ENCODE assay signal across 9 cellular contexts in the genomic region with DNA sequence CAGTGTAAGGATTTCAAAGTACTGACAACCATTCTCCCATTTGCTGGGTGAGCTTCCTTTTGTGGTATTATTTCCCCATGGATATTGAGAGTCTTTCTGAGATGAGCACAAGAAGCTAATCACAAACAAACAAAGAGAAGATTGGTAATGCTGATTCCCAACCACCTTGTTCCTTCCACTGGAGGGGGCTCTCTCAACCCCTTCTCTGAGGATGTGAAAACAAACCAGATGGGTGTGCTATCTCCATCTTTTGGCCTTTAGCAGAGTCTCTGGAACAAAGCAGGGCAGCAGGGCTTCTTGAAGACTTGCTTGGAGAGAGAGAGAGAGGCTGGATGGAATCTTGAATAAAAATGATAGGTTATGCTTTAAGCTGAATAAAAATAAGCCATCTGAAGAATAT.
A peak's percentile ranks its signal among the peaks of the same experiment; 100 is the strongest.
DNase-seq lines count a peak whose midpoint lies in the region; ATAC-seq lines count a peak whose summit lies in the region.
"Had no signal": no experiment of that assay in that cellular context is flagged by ENCODE, and none has a peak within 500 bp of the region (broad histone marks: within the 10 kb centered on the region; RNA-seq: fewer than 3 reads in every experiment).

No MANE protein-coding gene starts in this region.

- H3K36me3 Mint-ChIP-seq in T-helper 2 cell treated with Interferon-gamma antibody and Interleukin-4, amounts not matched to agents 5 μg/mL and 100 μg/mL, for 36 hours (ENCODE audit: low read depth), result no peaks in the 10 kb centered on the region

- no peak overlapping the region for H3K4me3 Mint-ChIP-seq in T-helper 2 cell treated with Interferon-gamma antibody and Interleukin-4, amounts not matched to agents 5 μg/mL and 100 μg/mL, for 36 hours

- H3K27ac Mint-ChIP-seq in T-helper 2 cell treated with Interferon-gamma antibody and Interleukin-4, amounts not matched to agents 5 μg/mL and 100 μg/mL, for 36 hours, result no peak overlapping the region

- DNase-seq in COLO829 (ENCODE audit: low spot score) (peak; percentile 75), SW480 (ENCODE audit: low spot score) (peak; percentile 2), left kidney (ENCODE audit: low read depth, low spot score) (peak; percentile 72)
- DNase-seq in Jurkat, Clone E6-1 (ENCODE audit: low read depth, low spot score), result peak; percentile 24
- no peak for DNase-seq in NK-92 treated with Interleukin-12 subunit alpha and Interleukin-12 subunit beta, amount 100 ng/mL, for 24 hours (lab: John Stamatoyannopoulos, UW)
- no peak for DNase-seq in T-helper 2 cell treated with Interferon-gamma antibody and Interleukin-4, amounts not matched to agents 5 μg/mL and 100 μg/mL, for 36 hours (ENCODE audit: low spot score)
- DNase-seq: left cardiac atrium had no signal

- H3K9me3 Mint-ChIP-seq in T-helper 2 cell treated with Interferon-gamma antibody and Interleukin-4, amounts not matched to agents 5 μg/mL and 100 μg/mL, for 36 hours, result peaks cover 14% of the 10 kb centered on the region

- no peaks in the 10 kb centered on the region for H3K27me3 Mint-ChIP-seq in T-helper 2 cell treated with Interferon-gamma antibody and Interleukin-4, amounts not matched to agents 5 μg/mL and 100 μg/mL, for 36 hours (ENCODE audit: low read depth)

- ATAC-seq in GM21515 (IDR thresholded peaks at IDR 0.05; ENCODE audit: unreplicated experiment) (no peak), HG02759 (IDR thresholded peaks at IDR 0.05; ENCODE audit: unreplicated experiment) (no peak)
- ATAC-seq: left cardiac atrium had no signal

- H3K4me1 Mint-ChIP-seq in T-helper 2 cell treated with Interferon-gamma antibody and Interleukin-4, amounts not matched to agents 5 μg/mL and 100 μg/mL, for 36 hours (ENCODE audit: low read depth), result no peaks in the 10 kb centered on the region

- H3K4me3 ChIP-seq in Jurkat, Clone E6-1 (ENCODE audit: low read length), result no peak overlapping the region

Comparison
In these comparisons a context has a peak if more than half of its experiments do, and no peak if none do; other contexts are left out.
1. DNase-seq: peak in COLO829 (single experiment), Jurkat, Clone E6-1 (single experiment), SW480 (single experiment) and left kidney (single experiment); none in NK-92 treated with Interleukin-12 subunit alpha and Interleukin-12 subunit beta, amount 100 ng/mL, for 24 hours (single experiment) and T-helper 2 cell treated with Interferon-gamma antibody and Interleukin-4, amounts not matched to agents 5 μg/mL and 100 μg/mL, for 36 hours (single experiment).